Comparison of ENCODE assay signal across 22 cellular contexts in the genomic region with DNA sequence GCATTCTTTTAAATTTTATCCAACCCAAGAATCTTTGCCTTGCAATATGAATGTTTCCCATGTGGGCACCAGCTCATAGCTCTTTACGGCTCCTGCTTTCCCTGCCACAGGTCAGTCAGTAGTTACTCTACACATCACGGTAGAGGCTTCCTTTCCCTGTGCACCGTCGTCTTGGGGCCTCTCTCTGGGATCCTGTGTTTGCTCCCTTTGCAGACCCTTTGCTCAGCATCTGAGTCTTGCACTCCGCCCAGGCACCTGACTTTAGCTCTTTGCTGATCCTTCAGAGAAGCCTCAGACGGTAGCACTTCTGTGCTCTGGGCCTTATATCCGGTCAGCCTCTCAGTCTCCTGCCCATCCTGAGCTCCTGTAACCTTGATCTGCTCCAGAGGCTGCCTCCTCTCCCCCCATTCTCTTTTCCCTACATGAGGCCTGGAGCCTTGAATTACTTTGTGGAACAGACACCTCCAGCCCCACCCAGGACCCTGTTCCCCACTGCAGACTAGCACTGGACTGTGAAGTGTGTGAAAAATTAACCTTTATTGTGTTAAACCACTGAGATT.
"Had no signal": no experiment of that assay in that cellular context is flagged by ENCODE, and none has a peak within 500 bp of the region (broad histone marks: within the 10 kb centered on the region; RNA-seq: fewer than 3 reads in every experiment).

No MANE protein-coding gene starts in this region.

- H3K4me1 Mint-ChIP-seq: naive thymus-derived CD4-positive, alpha-beta T cell; natural killer cell; stimulated activated effector memory CD8-positive, alpha-beta T cell treated with anti-CD3 and anti-CD28 coated beads, Interleukin-12 subunit alpha, Interleukin-12 subunit beta, amount 100 ng/mL, for 72 hours; stimulated activated naive B cell treated with anti-CD40 and anti-IgM and Interleukin-4, amounts not matched to agents 10 μg/mL and 1 μg/mL and 100 μg/mL, for 72 hours had no signal

- H3K27ac Mint-ChIP-seq: naive thymus-derived CD4-positive, alpha-beta T cell; natural killer cell; nephron; stimulated activated effector memory CD8-positive, alpha-beta T cell treated with anti-CD3 and anti-CD28 coated beads, Interleukin-12 subunit alpha, Interleukin-12 subunit beta, amount 100 ng/mL, for 72 hours; stimulated activated naive B cell treated with anti-CD40 and anti-IgM and Interleukin-4, amounts not matched to agents 10 μg/mL and 1 μg/mL and 100 μg/mL, for 72 hours; stimulated activated naive CD8-positive, alpha-beta T cell treated with anti-CD3 and anti-CD28 coated beads, Interleukin-15, Interleukin-2, amounts not matched to agents 100 ng/mL and 50 ng/mL, for 24 hours had no signal

- DNase-seq: naive thymus-derived CD4-positive, alpha-beta T cell; natural killer cell; nucleus accumbens; ovary; posterior cingulate gyrus; retina; right lobe of liver; sigmoid colon; small intestine; stimulated activated CD4-positive, alpha-beta T cell treated with anti-CD3 and anti-CD28 coated beads, Interleukin-15, amount 100 ng/mL, for 24 hours; stimulated activated CD4-positive, alpha-beta T cell treated with anti-CD3 and anti-CD28 coated beads, Interleukin-2, amount 100 ng/mL, for 24 hours; stimulated activated CD4-positive, alpha-beta T cell treated with anti-CD3 and anti-CD28 coated beads, Interleukin-2, amount 100 ng/mL, for 48 hours; stimulated activated CD4-positive, alpha-beta T cell treated with anti-CD3 and anti-CD28 coated beads, Interleukin-4, amount 100 ng/mL, for 24 hours; stimulated activated naive B cell treated with anti-CD40 and anti-IgM and Interleukin-4, amounts not matched to agents 10 μg/mL and 1 μg/mL and 100 μg/mL, for 72 hours; stimulated activated naive CD4-positive, alpha-beta T cell treated with Interleukin-2 at 50 U/mL for 16 hours; stomach; thyroid gland; trophoblast cell; upper lobe of left lung had no signal

- H3K4me3 Mint-ChIP-seq: naive thymus-derived CD4-positive, alpha-beta T cell; natural killer cell; nephron; stimulated activated effector memory CD8-positive, alpha-beta T cell treated with anti-CD3 and anti-CD28 coated beads, Interleukin-12 subunit alpha, Interleukin-12 subunit beta, amount 100 ng/mL, for 72 hours; stimulated activated naive B cell treated with anti-CD40 and anti-IgM and Interleukin-4, amounts not matched to agents 10 μg/mL and 1 μg/mL and 100 μg/mL, for 72 hours; stimulated activated naive CD8-positive, alpha-beta T cell treated with anti-CD3 and anti-CD28 coated beads, Interleukin-15, Interleukin-2, amounts not matched to agents 100 ng/mL and 50 ng/mL, for 24 hours had no signal

- H3K36me3 Mint-ChIP-seq: naive thymus-derived CD4-positive, alpha-beta T cell; natural killer cell; stimulated activated effector memory CD8-positive, alpha-beta T cell treated with anti-CD3 and anti-CD28 coated beads, Interleukin-12 subunit alpha, Interleukin-12 subunit beta, amount 100 ng/mL, for 72 hours; stimulated activated naive B cell treated with anti-CD40 and anti-IgM and Interleukin-4, amounts not matched to agents 10 μg/mL and 1 μg/mL and 100 μg/mL, for 72 hours had no signal

- H3K9me3 Mint-ChIP-seq: stimulated activated effector memory CD8-positive, alpha-beta T cell treated with anti-CD3 and anti-CD28 coated beads, Interleukin-12 subunit alpha, Interleukin-12 subunit beta, amount 100 ng/mL, for 72 hours; stimulated activated naive CD8-positive, alpha-beta T cell treated with anti-CD3 and anti-CD28 coated beads, Interleukin-15, Interleukin-2, amounts not matched to agents 100 ng/mL and 50 ng/mL, for 24 hours had no signal
